20 cellular contexts compared by ENCODE assay signal in the genomic region with DNA sequence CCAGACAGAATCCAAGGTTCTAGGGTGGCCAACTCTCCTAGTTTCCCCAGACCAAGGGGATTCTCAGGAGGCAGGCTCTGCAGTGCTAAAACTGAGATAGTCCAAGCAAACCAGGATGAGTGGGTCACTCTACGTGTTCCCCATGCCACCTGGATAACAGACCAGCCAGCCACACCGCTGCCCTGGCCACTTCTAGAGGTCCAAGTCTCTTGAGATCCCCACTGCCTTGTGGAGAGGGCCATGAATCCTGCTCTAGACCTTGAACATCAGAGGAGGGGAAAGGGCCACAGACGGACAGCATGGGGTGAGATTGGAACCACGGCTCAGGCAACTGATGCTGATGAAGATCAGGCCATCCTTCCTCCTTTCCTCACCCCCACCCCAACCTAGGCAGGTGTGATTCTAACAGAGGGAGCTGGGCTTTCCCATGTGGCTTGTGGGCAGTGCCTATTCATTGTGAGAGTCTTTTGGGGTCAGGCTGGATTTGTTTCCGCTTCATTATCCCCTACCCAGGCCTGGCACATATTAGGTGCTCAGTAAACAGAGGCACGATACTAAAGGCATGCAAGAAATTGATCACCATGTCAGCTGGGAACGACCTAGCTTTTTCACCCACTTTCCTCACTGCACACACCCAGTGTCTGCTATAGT. TPM values are rescaled to one million over a fixed set of nuclear protein-coding genes. Genes with fewer than 3 reads are reported as not detected.
DNase-seq lines count a peak whose midpoint lies in the region; ATAC-seq and TF ChIP-seq lines count a peak whose summit lies in the region.
"Had no signal": no experiment of that assay in that cellular context is flagged by ENCODE, and none has a peak within 500 bp of the region (broad histone marks: within the 10 kb centered on the region; RNA-seq: fewer than 3 reads in every experiment).

No MANE protein-coding gene starts in this region.

- H3K36me3 ChIP-seq in GM06990 (ENCODE audit: control insufficient read depth, insufficient read depth, low read length) (no peaks in the 10 kb centered on the region), SJCRH30 (no peaks in the 10 kb centered on the region)
- H3K36me3 ChIP-seq: BE2C, esophagus squamous epithelium had no signal

- H3K27me3 Mint-ChIP-seq in activated CD8-positive, alpha-beta T cell treated with anti-CD3 and anti-CD28 coated beads, Interleukin-2, amount 10 ng/mL, durations not matched to agents 7 days and 5 days (ENCODE audit: low read depth), result peaks cover 14% of the 10 kb centered on the region
- H3K27me3 Mint-ChIP-seq in WTC11 (ENCODE audit: low read depth), result no peaks in the 10 kb centered on the region

- no peaks in the 10 kb centered on the region for H3K9me3 ChIP-seq in SJCRH30 (replicated peaks)
- H3K9me3 ChIP-seq: BE2C, esophagus squamous epithelium had no signal

- no peak overlapping the region for H3K4me3 Mint-ChIP-seq in activated CD8-positive, alpha-beta T cell treated with anti-CD3 and anti-CD28 coated beads, Interleukin-2, amount 10 ng/mL, durations not matched to agents 7 days and 5 days
- no peak overlapping the region for H3K4me3 Mint-ChIP-seq in WTC11
- H3K4me3 Mint-ChIP-seq: activated naive CD4-positive, alpha-beta T cell treated with anti-CD3 and anti-CD28 coated beads, Interleukin-2, amount 50 U/mL, for 24 hours; HFFc6 had no signal

- CTCF ChIA-PET in activated CD8-positive, alpha-beta T cell treated with anti-CD3 and anti-CD28 coated beads, Interleukin-2, amount 10 ng/mL, durations not matched to agents 7 days and 5 days (lab: Charles Lee), result no interaction called here
- CTCF ChIA-PET in WTC11 (lab: Charles Lee), result no interaction called here

- H3K4me3 ChIP-seq in GM06990 (replicated peaks; ENCODE audit: low read depth, low read length) (no peak overlapping the region), SJCRH30 (no peak overlapping the region)
- H3K4me3 ChIP-seq: esophagus squamous epithelium, smooth muscle cell had no signal

- H3K36me3 Mint-ChIP-seq in activated CD8-positive, alpha-beta T cell treated with anti-CD3 and anti-CD28 coated beads, Interleukin-2, amount 10 ng/mL, durations not matched to agents 7 days and 5 days (ENCODE audit: low read depth), result no peaks in the 10 kb centered on the region
- no peaks in the 10 kb centered on the region for H3K36me3 Mint-ChIP-seq in WTC11
- H3K36me3 Mint-ChIP-seq: activated naive CD4-positive, alpha-beta T cell treated with anti-CD3 and anti-CD28 coated beads, Interleukin-2, amount 50 U/mL, for 24 hours had no signal

- ATAC-seq in GM18858 (IDR thresholded peaks at IDR 0.05; ENCODE audit: unreplicated experiment), result peak; percentile 40
- ATAC-seq in HG02759 (IDR thresholded peaks at IDR 0.05; ENCODE audit: unreplicated experiment), result peak; percentile 72
- peak; percentile 15 for ATAC-seq in activated CD8-positive, alpha-beta T cell treated with anti-CD3 and anti-CD28 coated beads, Interleukin-2, amount 10 ng/mL, durations not matched to agents 7 days and 5 days
- ATAC-seq in GM21737 (IDR thresholded peaks at IDR 0.05; ENCODE audit: unreplicated experiment), result no peak
- no peak for ATAC-seq in WTC11

- no peaks in the 10 kb centered on the region for H3K9me3 Mint-ChIP-seq in activated CD8-positive, alpha-beta T cell treated with anti-CD3 and anti-CD28 coated beads, Interleukin-2, amount 10 ng/mL, durations not matched to agents 7 days and 5 days (ENCODE audit: insufficient read depth)
- H3K9me3 Mint-ChIP-seq in WTC11, result peaks cover 6% of the 10 kb centered on the region
- H3K9me3 Mint-ChIP-seq: activated naive CD4-positive, alpha-beta T cell treated with anti-CD3 and anti-CD28 coated beads, Interleukin-2, amount 50 U/mL, for 24 hours; HFFc6 had no signal

- H3K4me1 ChIP-seq in SJCRH30, result no peaks in the 10 kb centered on the region
- H3K4me1 ChIP-seq: BE2C, esophagus squamous epithelium had no signal

- TF ChIP-seq CTCF in GM06990 (IDR thresholded peaks at IDR 0.05; ENCODE audit: insufficient read depth, low read length, poor library complexity, severe bottlenecking) (no peak), WTC11 (IDR thresholded peaks at IDR 0.05) (no peak)

- H3K27me3 ChIP-seq in GM06990 (replicated peaks; ENCODE audit: control insufficient read depth, insufficient read depth, low read length), result no peaks in the 10 kb centered on the region
- H3K27me3 ChIP-seq in SJCRH30, result no peaks in the 10 kb centered on the region

- H3K27ac ChIP-seq in SJCRH30, result no peak overlapping the region
- H3K27ac ChIP-seq: esophagus squamous epithelium had no signal

- no peak overlapping the region for H3K27ac Mint-ChIP-seq in activated CD8-positive, alpha-beta T cell treated with anti-CD3 and anti-CD28 coated beads, Interleukin-2, amount 10 ng/mL, durations not matched to agents 7 days and 5 days
- no peak overlapping the region for H3K27ac Mint-ChIP-seq in WTC11
- H3K27ac Mint-ChIP-seq: activated naive CD4-positive, alpha-beta T cell treated with anti-CD3 and anti-CD28 coated beads, Interleukin-2, amount 50 U/mL, for 24 hours; HFFc6 had no signal

- POLR2A ChIA-PET in activated CD8-positive, alpha-beta T cell treated with anti-CD3 and anti-CD28 coated beads, Interleukin-2, amount 10 ng/mL, durations not matched to agents 7 days and 5 days (lab: Charles Lee), result interaction anchor here (1.1 kb wide), 1 partner anchor 35 kb away, joined by 5 read pairs; no protein-coding TSS in a partner anchor
- POLR2A ChIA-PET in WTC11 (lab: Charles Lee), result no interaction called here

- no peaks in the 10 kb centered on the region for H3K4me1 Mint-ChIP-seq in activated CD8-positive, alpha-beta T cell treated with anti-CD3 and anti-CD28 coated beads, Interleukin-2, amount 10 ng/mL, durations not matched to agents 7 days and 5 days (ENCODE audit: low read depth)
- peaks cover 9% of the 10 kb centered on the region for H3K4me1 Mint-ChIP-seq in WTC11
- H3K4me1 Mint-ChIP-seq: activated naive CD4-positive, alpha-beta T cell treated with anti-CD3 and anti-CD28 coated beads, Interleukin-2, amount 50 U/mL, for 24 hours had no signal

- peak; percentile 65 for DNase-seq in GM06990 (ENCODE audit: extremely low read depth, insufficient read length)
- peak; percentile 27 for DNase-seq in activated CD8-positive, alpha-beta T cell treated with anti-CD3 and anti-CD28 coated beads, Interleukin-2, amount 10 ng/mL, durations not matched to agents 7 days and 5 days
- DNase-seq in SJCRH30, result no peak
- no peak for DNase-seq in putamen (ENCODE audit: low spot score)
- no peak for DNase-seq in WTC11 (ENCODE audit: low spot score)
- DNase-seq: BE2C; esophagus squamous epithelium; HFFc6; NCI-H1105 treated with DMSO at 0.1 percent for 48 hours; NCI-H510A; nucleus accumbens; Right ventricle myocardium superior; stimulated activated naive CD4-positive, alpha-beta T cell had no signal

TF ChIP-seq in WTC11, 78 proteins besides CTCF, POLR2A, EP300 and RAD21 (continues in another document):
- TF ChIP-seq ZNF263 (CRISPR knock-in tag; IDR thresholded peaks at IDR 0.05; ENCODE audit: low read depth), result no peak
- no peak for TF ChIP-seq TP53 (CRISPR knock-in tag; IDR thresholded peaks at IDR 0.05)
- TF ChIP-seq EMX1 (CRISPR knock-in tag; IDR thresholded peaks at IDR 0.05), result no peak
- no peak for TF ChIP-seq ELF4 (CRISPR knock-in tag; IDR thresholded peaks at IDR 0.05; ENCODE audit: low read depth)
- TF ChIP-seq ZNF416 (CRISPR knock-in tag; IDR thresholded peaks at IDR 0.05), result no peak
- no peak for TF ChIP-seq CREB1 (CRISPR knock-in tag; IDR thresholded peaks at IDR 0.05)
- no peak for TF ChIP-seq ZNF396 (CRISPR knock-in tag; IDR thresholded peaks at IDR 0.05; ENCODE audit: borderline replicate concordance)
- TF ChIP-seq, protein P1, sequence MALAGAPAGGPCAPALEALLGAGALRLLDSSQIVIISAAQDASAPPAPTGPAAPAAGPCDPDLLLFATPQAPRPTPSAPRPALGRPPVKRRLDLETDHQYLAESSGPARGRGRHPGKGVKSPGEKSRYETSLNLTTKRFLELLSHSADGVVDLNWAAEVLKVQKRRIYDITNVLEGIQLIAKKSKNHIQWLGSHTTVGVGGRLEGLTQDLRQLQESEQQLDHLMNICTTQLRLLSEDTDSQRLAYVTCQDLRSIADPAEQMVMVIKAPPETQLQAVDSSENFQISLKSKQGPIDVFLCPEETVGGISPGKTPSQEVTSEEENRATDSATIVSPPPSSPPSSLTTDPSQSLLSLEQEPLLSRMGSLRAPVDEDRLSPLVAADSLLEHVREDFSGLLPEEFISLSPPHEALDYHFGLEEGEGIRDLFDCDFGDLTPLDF (CRISPR knock-in tag; IDR thresholded peaks at IDR 0.05), result no peak
- no peak for TF ChIP-seq GTF2I (CRISPR knock-in tag; conservative IDR thresholded peaks at IDR 0.05)
- no peak for TF ChIP-seq NR3C1 (CRISPR knock-in tag; conservative IDR thresholded peaks at IDR 0.05; ENCODE audit: low read depth)

RNA-seq across cellular contexts. Expression of gene TVP23A, which starts 16.8 kb away (rescaled TPM):
- total RNA-seq in activated CD8-positive, alpha-beta T cell treated with anti-CD3 and anti-CD28 coated beads, Interleukin-2, amount 10 ng/mL, durations not matched to agents 7 days and 5 days, result not detected
- not detected in 2 replicates for total RNA-seq in SJCRH30 (2014; rRNA removed; shearing (Covaris generic))
- 1.2 to 3.1 TPM (median 2.1 TPM) in 3 replicates for total RNA-seq in WTC11 (2021)
- total RNA-seq: Daoy, HFFc6, HT1080 had no signal

RNA-seq across cellular contexts. Expression of gene CIITA, which starts 41.6 kb away (rescaled TPM):
- 10 to 100 TPM; 23.3 to 23.6 TPM for total RNA-seq in activated CD8-positive, alpha-beta T cell treated with anti-CD3 and anti-CD28 coated beads, Interleukin-2, amount 10 ng/mL, durations not matched to agents 7 days and 5 days
- 0.04 and 0.08 TPM in 2 replicates for total RNA-seq in SJCRH30 (2014; rRNA removed; shearing (Covaris generic))
- 0.21 to 0.27 TPM (median 0.26 TPM) in 3 replicates for total RNA-seq in WTC11 (2021)
- total RNA-seq: Daoy, smooth muscle cell had no signal

Comparison
In these comparisons a context has a peak if more than half of its experiments do, and no peak if none do; other contexts are left out.
1. DNase-seq: peak in GM06990 (single experiment) and activated CD8-positive, alpha-beta T cell treated with anti-CD3 and anti-CD28 coated beads, Interleukin-2, amount 10 ng/mL, durations not matched to agents 7 days and 5 days (single experiment); none in SJCRH30 (0 of 2), putamen (single experiment) and WTC11 (single experiment).
2. ATAC-seq: peak in GM18858 (single experiment), HG02759 (single experiment) and activated CD8-positive, alpha-beta T cell treated with anti-CD3 and anti-CD28 coated beads, Interleukin-2, amount 10 ng/mL, durations not matched to agents 7 days and 5 days (single experiment); none in GM21737 (single experiment) and WTC11 (single experiment).
3. RNA of gene CIITA, which starts 41.6 kb away (total RNA-seq): 23.3 to 23.6 TPM in activated CD8-positive, alpha-beta T cell treated with anti-CD3 and anti-CD28 coated beads, Interleukin-2, amount 10 ng/mL, durations not matched to agents 7 days and 5 days; 0.21 to 0.27 TPM in WTC11 and 0.04 to 0.08 TPM in SJCRH30; every median in the first group is over 10 times any median in the second.